In genomic region chr3:156742401-156742800, GRCh38 we compare ENCODE assay signal across 21 cellular contexts.
"Had no signal": no experiment of that assay in that cellular context is flagged by ENCODE, and none has a peak within 500 bp of the region (broad histone marks: within the 10 kb centered on the region; RNA-seq: fewer than 3 reads in every experiment).

No MANE protein-coding gene starts in this region.

- H3K4me1 ChIP-seq: breast epithelium, SJCRH30 had no signal

- H3K27ac ChIP-seq: breast epithelium, RWPE1, SJCRH30, WERI-Rb-1 had no signal

- H3K36me3 ChIP-seq: breast epithelium, SJCRH30, WERI-Rb-1 had no signal

- H3K4me3 ChIP-seq: breast epithelium, SJCRH30 had no signal

- DNase-seq: activated CD4-positive, alpha-beta T cell treated with anti-CD3 and anti-CD28 coated beads for 4 hours; activated CD8-positive, alpha-beta memory T cell treated with anti-CD3 and anti-CD28 coated beads, Interleukin-2, amount 50 U/mL, for 4 hours; activated CD8-positive, alpha-beta T cell treated with anti-CD3 and anti-CD28 coated beads for 36 hours; activated naive CD4-positive, alpha-beta T cell treated with anti-CD3 and anti-CD28 coated beads, Interleukin-2, amount 50 U/mL, for 16 hours; activated T-cell treated with anti-CD3 and anti-CD28 coated beads, Interleukin-2, amount 50 U/mL, for 72 hours; aorta; Kasumi-1; NCI-H1048; NCI-H1436 treated with DMSO at 0.1 percent for 48 hours; NCI-H187; NCI-H226; NCI-H510A; NCI-H526 treated with DMSO at 0.1 percent for 48 hours; OCI-M1; Right ventricle myocardium superior; SJCRH30; T-helper 1 cell; WERI-Rb-1 had no signal

- H3K9me3 ChIP-seq: breast epithelium had no signal

- H3K4me2 ChIP-seq: SK-N-SH had no signal

- H3K9me2 ChIP-seq: SK-N-SH had no signal
